Comparison of ENCODE assay signal across 7 cellular contexts in the genomic region with DNA sequence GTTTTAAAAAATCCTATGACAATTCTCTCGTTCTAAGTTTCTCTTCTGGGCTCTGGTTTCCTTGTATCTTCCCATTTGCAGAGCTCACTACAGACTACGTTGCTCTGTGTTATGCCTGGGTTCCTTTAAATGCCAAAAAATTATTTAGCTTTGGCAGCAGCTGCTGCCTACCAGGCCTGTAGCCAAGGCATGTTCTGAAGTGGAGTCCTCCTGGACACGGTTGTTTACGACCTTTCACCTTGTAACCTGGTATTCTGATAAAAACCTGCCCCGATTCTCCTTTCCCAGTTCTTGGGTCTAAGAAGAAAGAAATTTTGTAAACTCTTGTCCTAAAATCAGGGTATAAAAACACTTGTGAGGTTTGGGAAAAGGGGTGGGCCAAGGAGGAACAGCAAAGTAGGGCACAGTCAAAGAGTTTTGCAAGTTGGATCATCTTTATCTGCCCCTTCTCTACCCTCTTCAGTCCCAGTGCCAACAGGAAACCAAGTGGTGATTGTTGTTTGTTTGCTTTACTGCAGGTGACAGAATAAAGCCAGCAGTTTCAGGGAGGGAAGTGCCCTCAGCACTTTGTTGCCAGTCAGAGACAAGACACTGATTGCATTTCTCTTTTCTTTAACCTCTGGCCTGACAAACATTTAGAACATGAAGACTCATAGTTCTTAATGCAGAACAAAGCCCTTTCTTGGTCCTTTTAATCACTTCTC. TPM values are rescaled to one million over a fixed set of nuclear protein-coding genes. Genes with fewer than 3 reads are reported as not detected.
DNase-seq lines count a peak whose midpoint lies in the region; ATAC-seq and TF ChIP-seq lines count a peak whose summit lies in the region.

No MANE protein-coding gene starts in this region.

- H3K27me3 ChIP-seq in MG63: no peaks in the 10 kb centered on the region

- H3K4me1 Mint-ChIP-seq in T-helper 1 cell treated with Interleukin-12 subunit alpha and Interleukin-12 subunit beta and Interleukin-4 antibody, amounts not matched to agents 30 μg/mL and 1 μg/mL, for 36 hours (ENCODE audit: low read depth): peaks cover 37% of the 10 kb centered on the region
- H3K4me1 Mint-ChIP-seq in stimulated activated effector memory CD8-positive, alpha-beta T cell treated with anti-CD3 and anti-CD28 coated beads, Interleukin-12 subunit alpha, Interleukin-12 subunit beta, amount 100 ng/mL, for 72 hours: peaks cover 58% of the 10 kb centered on the region

- H3K36me3 Mint-ChIP-seq in T-helper 1 cell treated with Interleukin-12 subunit alpha and Interleukin-12 subunit beta and Interleukin-4 antibody, amounts not matched to agents 30 μg/mL and 1 μg/mL, for 36 hours (ENCODE audit: low read depth): peaks cover 21% of the 10 kb centered on the region
- H3K36me3 Mint-ChIP-seq in stimulated activated effector memory CD8-positive, alpha-beta T cell treated with anti-CD3 and anti-CD28 coated beads, Interleukin-12 subunit alpha, Interleukin-12 subunit beta, amount 100 ng/mL, for 72 hours: peaks cover 35% of the 10 kb centered on the region

- H3K27ac Mint-ChIP-seq in T-helper 1 cell treated with Interleukin-12 subunit alpha and Interleukin-12 subunit beta and Interleukin-4 antibody, amounts not matched to agents 30 μg/mL and 1 μg/mL, for 36 hours: peak overlapping the region; percentile 82
- peak overlapping the region; percentile 97 for H3K27ac Mint-ChIP-seq in stimulated activated effector memory CD8-positive, alpha-beta T cell treated with anti-CD3 and anti-CD28 coated beads, Interleukin-12 subunit alpha, Interleukin-12 subunit beta, amount 100 ng/mL, for 72 hours

- peaks cover 8% of the 10 kb centered on the region for H3K36me3 ChIP-seq in MG63

- DNase-seq in MG63: peak; percentile 23
- DNase-seq in Right ventricle myocardium superior: peak; percentile 64
- DNase-seq in stimulated activated effector memory CD8-positive, alpha-beta T cell treated with anti-CD3 and anti-CD28 coated beads, Interleukin-12 subunit alpha, Interleukin-12 subunit beta, amount 100 ng/mL, for 72 hours (ENCODE audit: low spot score in 2 of 2): no peak
- DNase-seq in GM20000 (ENCODE audit: low spot score): no peak
- DNase-seq in amygdala (lab: John Stamatoyannopoulos, UW): no peak

- H3K4me3 Mint-ChIP-seq in T-helper 1 cell treated with Interleukin-12 subunit alpha and Interleukin-12 subunit beta and Interleukin-4 antibody, amounts not matched to agents 30 μg/mL and 1 μg/mL, for 36 hours: peak overlapping the region; percentile 71
- peak overlapping the region; percentile 94 for H3K4me3 Mint-ChIP-seq in stimulated activated effector memory CD8-positive, alpha-beta T cell treated with anti-CD3 and anti-CD28 coated beads, Interleukin-12 subunit alpha, Interleukin-12 subunit beta, amount 100 ng/mL, for 72 hours

- H3K9me3 Mint-ChIP-seq in T-helper 1 cell treated with Interleukin-12 subunit alpha and Interleukin-12 subunit beta and Interleukin-4 antibody, amounts not matched to agents 30 μg/mL and 1 μg/mL, for 36 hours: no peaks in the 10 kb centered on the region
- H3K9me3 Mint-ChIP-seq in stimulated activated effector memory CD8-positive, alpha-beta T cell treated with anti-CD3 and anti-CD28 coated beads, Interleukin-12 subunit alpha, Interleukin-12 subunit beta, amount 100 ng/mL, for 72 hours: no peaks in the 10 kb centered on the region

- no peaks in the 10 kb centered on the region for H3K27me3 Mint-ChIP-seq in T-helper 1 cell treated with Interleukin-12 subunit alpha and Interleukin-12 subunit beta and Interleukin-4 antibody, amounts not matched to agents 30 μg/mL and 1 μg/mL, for 36 hours (ENCODE audit: low read depth)

- ATAC-seq in Right ventricle myocardium superior (ENCODE audit: poor library complexity) (peak; percentile 58), HG02798 (IDR thresholded peaks at IDR 0.05; ENCODE audit: poor library complexity, unreplicated experiment) (no peak)
- ATAC-seq in stimulated activated effector memory CD8-positive, alpha-beta T cell treated with anti-CD3 and anti-CD28 coated beads, Interleukin-12 subunit alpha, Interleukin-12 subunit beta, amount 100 ng/mL, for 72 hours: no peak

- H3K9me3 ChIP-seq in MG63: no peaks in the 10 kb centered on the region

- TF ChIP-seq CTCF in GM20000 (IDR thresholded peaks at IDR 0.05; ENCODE audit: extremely low read depth, missing control alignments): no peak

- intact Hi-C loops in Right ventricle myocardium superior (cut with DNase I): no loop called here

- H3K4me3 ChIP-seq in MG63: no peak overlapping the region

RNA-seq across cellular contexts. Expression of a gene that starts 3.1 kb away (rescaled TPM):
- total RNA-seq in MG63 (2014; rRNA removed; shearing (Covaris generic); ENCODE audit: low replicate concordance): 20.4 and 20.6 TPM in 2 replicates
- 980 TPM for total RNA-seq in Right ventricle myocardium superior

RNA-seq across cellular contexts. Expression of a gene that starts 22.1 kb away (rescaled TPM):
- total RNA-seq in MG63 (2014; rRNA removed; shearing (Covaris generic); ENCODE audit: low replicate concordance): not detected in 2 replicates
- total RNA-seq in Right ventricle myocardium superior: 88.1 TPM

RNA-seq across cellular contexts. Expression of a gene that starts 35.0 kb away (rescaled TPM):
- 1.8 and 6.8 TPM in 2 replicates for total RNA-seq in MG63 (2014; rRNA removed; shearing (Covaris generic); ENCODE audit: low replicate concordance)
- 49.2 TPM for total RNA-seq in Right ventricle myocardium superior

RNA-seq across cellular contexts. Expression of a gene that starts 35.1 kb away (rescaled TPM):
- 0.30 TPM in 1 of 2 replicates, not detected in the other for total RNA-seq in MG63 (2014; rRNA removed; shearing (Covaris generic); ENCODE audit: low replicate concordance)
- total RNA-seq in Right ventricle myocardium superior: 0.59 TPM

RNA-seq across cellular contexts. Expression of a gene that starts 41.7 kb away (rescaled TPM):
- total RNA-seq in MG63 (2014; rRNA removed; shearing (Covaris generic); ENCODE audit: low replicate concordance): 30.0 and 38.9 TPM in 2 replicates
- total RNA-seq in Right ventricle myocardium superior: 22.9 TPM

Comparison
In these comparisons a context has a peak if more than half of its experiments do, and no peak if none do; other contexts are left out.
1. DNase-seq: peak in MG63 (single experiment) and Right ventricle myocardium superior (single experiment); none in stimulated activated effector memory CD8-positive, alpha-beta T cell treated with anti-CD3 and anti-CD28 coated beads, Interleukin-12 subunit alpha, Interleukin-12 subunit beta, amount 100 ng/mL, for 72 hours (0 of 2), GM20000 (single experiment) and amygdala (0 of 56).
2. RNA of a gene that starts 3.1 kb away (total RNA-seq): 980 TPM in Right ventricle myocardium superior (single experiment); 20.4 to 20.6 TPM in MG63; every median in the first group is over 10 times any median in the second.
3. RNA of a gene that starts 22.1 kb away (total RNA-seq): 88.1 TPM in Right ventricle myocardium superior (single experiment); not detected in MG63; every median in the first group is over 10 times any median in the second.